ENCODE assay signal across 23 cellular contexts in genomic region chr5:147560982-147561381, GRCh38. TPM values are rescaled to one million over a fixed set of nuclear protein-coding genes. Genes with fewer than 3 reads are reported as not detected.
DNase-seq lines count a peak whose midpoint lies in the region; ATAC-seq, FAIRE-seq and TF ChIP-seq lines count a peak whose summit lies in the region.
"Had no signal": no experiment of that assay in that cellular context is flagged by ENCODE, and none has a peak within 500 bp of the region (broad histone marks: within the 10 kb centered on the region; RNA-seq: fewer than 3 reads in every experiment).

No MANE protein-coding gene starts in this region.

- H3K9me3 Mint-ChIP-seq in naive thymus-derived CD8-positive, alpha-beta T cell = no peaks in the 10 kb centered on the region
- H3K9me3 Mint-ChIP-seq: activated CD8-positive, alpha-beta T cell treated with anti-CD3 and anti-CD28 coated beads for 36 hours; activated naive CD4-positive, alpha-beta T cell treated with anti-CD3 and anti-CD28 coated beads, Interleukin-2, amount 10 ng/mL, durations not matched to agents 7 days and 5 days; activated T-cell treated with anti-CD3 and anti-CD28 coated beads, Interleukin-2, amount 50 U/mL, for 24 hours had no signal

- dilution Hi-C loops in keratinocyte (cut with MboI; ENCODE audit: extremely low pct_ligation_motif_present, low sequenced_read_pairs) = no loop called here

- H3K4me1 Mint-ChIP-seq in naive thymus-derived CD8-positive, alpha-beta T cell = no peaks in the 10 kb centered on the region
- H3K4me1 Mint-ChIP-seq: activated naive CD4-positive, alpha-beta T cell treated with anti-CD3 and anti-CD28 coated beads, Interleukin-2, amount 10 ng/mL, durations not matched to agents 7 days and 5 days had no signal

- H3K27ac Mint-ChIP-seq in naive thymus-derived CD8-positive, alpha-beta T cell = no peak overlapping the region
- H3K27ac Mint-ChIP-seq: activated CD8-positive, alpha-beta T cell treated with anti-CD3 and anti-CD28 coated beads for 36 hours; activated naive CD4-positive, alpha-beta T cell treated with anti-CD3 and anti-CD28 coated beads, Interleukin-2, amount 10 ng/mL, durations not matched to agents 7 days and 5 days; activated T-cell treated with anti-CD3 and anti-CD28 coated beads, Interleukin-2, amount 50 U/mL, for 24 hours had no signal

- DNase-seq in COR-L47 (lab: John Stamatoyannopoulos, UW) (peak; percentile 18), NCI-H146 treated with DMSO at 0.1 percent for 48 hours (lab: John Stamatoyannopoulos, UW; ENCODE audit: unreplicated experiment) (peak; percentile 24), breast epithelium (ENCODE audit: low spot score in 2 of 2) (peak in 1 of 2 donors; percentile 28), keratinocyte (ENCODE audit: low read depth, low spot score) (no peak), HT-29 (ENCODE audit: low spot score) (no peak)
- no peak for DNase-seq in naive thymus-derived CD8-positive, alpha-beta T cell
- no peak for DNase-seq in stimulated activated CD4-positive, alpha-beta T cell treated with anti-CD3 and anti-CD28 coated beads, Interleukin-2, amount 100 ng/mL, for 24 hours
- DNase-seq: activated CD8-positive, alpha-beta T cell treated with anti-CD3 and anti-CD28 coated beads for 36 hours; activated naive CD4-positive, alpha-beta T cell treated with anti-CD3 and anti-CD28 coated beads, Interleukin-2, amount 10 ng/mL, durations not matched to agents 7 days and 5 days; activated T-cell treated with anti-CD3 and anti-CD28 coated beads, Interleukin-2, amount 50 U/mL, for 24 hours; DMS 273 treated with DMSO at 0.1 percent for 48 hours; heart left ventricle; NCI-H774; OCI-M1; retina; stimulated activated CD4-positive, alpha-beta T cell treated with anti-CD3 and anti-CD28 coated beads, Interleukin-12 subunit alpha, Interleukin-12 subunit beta, amount 100 ng/mL, for 4 hours; WERI-Rb-1 had no signal

- H3K79me2 ChIP-seq in keratinocyte (ENCODE audit: control insufficient read depth, insufficient read depth, low read length) = no peaks in the 10 kb centered on the region

- H3K27me3 ChIP-seq in breast epithelium (no peaks in the 10 kb centered on the region), keratinocyte (ENCODE audit: control insufficient read depth, extremely low read depth, insufficient read depth, low read length) (no peaks in the 10 kb centered on the region)
- H3K27me3 ChIP-seq: heart left ventricle, suprapubic skin had no signal

- no peak overlapping the region for H3K9ac ChIP-seq in keratinocyte (ENCODE audit: control insufficient read depth, extremely low read depth, insufficient read depth, low read length)

- H3K4me2 ChIP-seq in keratinocyte (ENCODE audit: control insufficient read depth, extremely low read depth, insufficient read depth, low read depth, low read length) = no peak overlapping the region
- H3K4me2 ChIP-seq: A549 had no signal

- H3K27ac ChIP-seq in breast epithelium (peak overlapping the region; percentile 14 to 48), keratinocyte (ENCODE audit: control insufficient read depth, insufficient read depth, low read length) (no peak overlapping the region)
- H3K27ac ChIP-seq: A549, C4-2B, heart left ventricle, HL-60, suprapubic skin, WERI-Rb-1 had no signal

- H2AFZ ChIP-seq in keratinocyte (ENCODE audit: control insufficient read depth, low read length) = peak overlapping the region; percentile 10

- H3K9me1 ChIP-seq in keratinocyte (ENCODE audit: control insufficient read depth, extremely low read depth, insufficient read depth, low read length) = no peaks in the 10 kb centered on the region

- TF ChIP-seq POLR2A in breast epithelium (IDR thresholded peaks at IDR 0.05) = no peak

- no peak for ATAC-seq in naive thymus-derived CD8-positive, alpha-beta T cell
- no peak for ATAC-seq in GM21423 (IDR thresholded peaks at IDR 0.05; ENCODE audit: unreplicated experiment)
- ATAC-seq: A549; activated CD8-positive, alpha-beta T cell treated with anti-CD3 and anti-CD28 coated beads for 36 hours; heart left ventricle had no signal

- no peaks in the 10 kb centered on the region for H3K4me1 ChIP-seq in breast epithelium
- H3K4me1 ChIP-seq in keratinocyte (ENCODE audit: control insufficient read depth, extremely low read depth, insufficient read depth, low read length) = no peaks in the 10 kb centered on the region

- H3K9me3 ChIP-seq in breast epithelium = no peaks in the 10 kb centered on the region
- H3K9me3 ChIP-seq in keratinocyte (ENCODE audit: control insufficient read depth, low read depth, low read length) = no peaks in the 10 kb centered on the region
- H3K9me3 ChIP-seq: A549, heart left ventricle, suprapubic skin had no signal

- intact Hi-C loops in breast epithelium (cut with DNase I; ENCODE audit: low total_unique reads) = no loop called here

- FAIRE-seq in keratinocyte (lab: Jason Lieb, UNC) = peak; percentile 9
- FAIRE-seq: A549, GM12892 had no signal

- no peak overlapping the region for H3K4me3 Mint-ChIP-seq in naive thymus-derived CD8-positive, alpha-beta T cell
- H3K4me3 Mint-ChIP-seq: activated CD8-positive, alpha-beta T cell treated with anti-CD3 and anti-CD28 coated beads for 36 hours; activated naive CD4-positive, alpha-beta T cell treated with anti-CD3 and anti-CD28 coated beads, Interleukin-2, amount 10 ng/mL, durations not matched to agents 7 days and 5 days; activated T-cell treated with anti-CD3 and anti-CD28 coated beads, Interleukin-2, amount 50 U/mL, for 24 hours had no signal

- H3K4me3 ChIP-seq in breast epithelium (no peak overlapping the region), keratinocyte (ENCODE audit: control insufficient read depth in 2 of 3, extremely low read depth in 1 of 3, insufficient read depth in 2 of 3, low read depth in 1 of 3, low read length in 3 of 3) (no peak overlapping the region)
- H3K4me3 ChIP-seq: A549, heart left ventricle, suprapubic skin had no signal

- POLR2A ChIA-PET in naive thymus-derived CD8-positive, alpha-beta T cell (lab: Charles Lee) = no interaction called here

- peaks cover 0 to 5% (median 2%) of the 10 kb centered on the region in 5 donors for H3K27me3 Mint-ChIP-seq in naive thymus-derived CD8-positive, alpha-beta T cell
- H3K27me3 Mint-ChIP-seq: activated naive CD4-positive, alpha-beta T cell treated with anti-CD3 and anti-CD28 coated beads, Interleukin-2, amount 10 ng/mL, durations not matched to agents 7 days and 5 days; activated T-cell treated with anti-CD3 and anti-CD28 coated beads, Interleukin-2, amount 50 U/mL, for 24 hours had no signal

- TF ChIP-seq CTCF in breast epithelium (IDR thresholded peaks at IDR 0.05) (no peak), keratinocyte (optimal IDR thresholded peaks at IDR 0.05 in 1 of 3, IDR thresholded peaks at IDR 0.05 in 1 of 3, conservative IDR thresholded peaks at IDR 0.05 in 1 of 3; ENCODE audit: extremely low read depth in 1 of 3, insufficient read depth in 2 of 3, low read length in 3 of 3) (no peak)

- H3K36me3 Mint-ChIP-seq in naive thymus-derived CD8-positive, alpha-beta T cell = no peaks in the 10 kb centered on the region
- H3K36me3 Mint-ChIP-seq: activated naive CD4-positive, alpha-beta T cell treated with anti-CD3 and anti-CD28 coated beads, Interleukin-2, amount 10 ng/mL, durations not matched to agents 7 days and 5 days had no signal

- H3K36me3 ChIP-seq in breast epithelium = no peaks in the 10 kb centered on the region
- no peaks in the 10 kb centered on the region for H3K36me3 ChIP-seq in keratinocyte (ENCODE audit: control insufficient read depth in 2 of 2, extremely low read depth in 1 of 2, insufficient read depth in 2 of 2, low read length in 2 of 2)
- H3K36me3 ChIP-seq: heart left ventricle, suprapubic skin, WERI-Rb-1 had no signal

- no peaks in the 10 kb centered on the region for H4K20me1 ChIP-seq in keratinocyte (ENCODE audit: control insufficient read depth, extremely low read depth, insufficient read depth, low read length)

RNA-seq across cellular contexts. Expression of gene DPYSL3, which starts 51.1 kb away (rescaled TPM):
- total RNA-seq in breast epithelium = 10 to 100 TPM; 34.4 to 73.1 (median 34.7) TPM
- polyA plus RNA-seq in keratinocyte = 2.8 to 5.8 TPM (median 4.8 TPM) in 3 replicates
- 0.84 TPM for polyA plus RNA-seq in keratinocyte (2011; ENCODE audit: low read depth)
- polyA plus RNA-seq in keratinocyte (2011; cell fraction: cytosol; rRNA removed) = 3.7 and 4.1 TPM in 2 replicates
- 4.6 and 4.9 TPM in 2 replicates for polyA plus RNA-seq in keratinocyte (2011; cell fraction: nucleus; rRNA removed)
- 0.45 and 6.3 TPM in 2 replicates for polyA plus RNA-seq in keratinocyte (2012; ENCODE audit: low replicate concordance)
- polyA minus RNA-seq in keratinocyte = 5.1 to 24.1 TPM (median 8.2 TPM) in 3 replicates
- 7.3 TPM for polyA minus RNA-seq in keratinocyte (2011; cell fraction: cytosol; rRNA and poly(A)+ RNA removed)
- 2.6 and 3.8 TPM in 2 replicates for polyA minus RNA-seq in keratinocyte (2011; cell fraction: nucleus; rRNA and poly(A)+ RNA removed)
- total RNA-seq in naive thymus-derived CD8-positive, alpha-beta T cell = not detected
- polyA plus RNA-seq in naive thymus-derived CD8-positive, alpha-beta T cell = not detected
- total RNA-seq in HT-29 (2014; rRNA removed; shearing (Covaris generic)) = 0.81 and 2.3 TPM in 2 replicates

Comparison
In these comparisons a context has a peak if more than half of its experiments do, and no peak if none do; other contexts are left out.
1. DNase-seq: peak in COR-L47 (single experiment) and NCI-H146 treated with DMSO at 0.1 percent for 48 hours (single experiment); none in keratinocyte (single experiment), naive thymus-derived CD8-positive, alpha-beta T cell (0 of 10), HT-29 (single experiment) and stimulated activated CD4-positive, alpha-beta T cell treated with anti-CD3 and anti-CD28 coated beads, Interleukin-2, amount 100 ng/mL, for 24 hours (0 of 2).
2. RNA of gene DPYSL3, which starts 51.1 kb away (total RNA-seq): 34.4 to 73.1 TPM in breast epithelium; 0.81 to 2.3 TPM in HT-29 and not detected in naive thymus-derived CD8-positive, alpha-beta T cell; every median in the first group is over 10 times any median in the second.